1 cellular context compared by ENCODE assay signal in the genomic region with DNA sequence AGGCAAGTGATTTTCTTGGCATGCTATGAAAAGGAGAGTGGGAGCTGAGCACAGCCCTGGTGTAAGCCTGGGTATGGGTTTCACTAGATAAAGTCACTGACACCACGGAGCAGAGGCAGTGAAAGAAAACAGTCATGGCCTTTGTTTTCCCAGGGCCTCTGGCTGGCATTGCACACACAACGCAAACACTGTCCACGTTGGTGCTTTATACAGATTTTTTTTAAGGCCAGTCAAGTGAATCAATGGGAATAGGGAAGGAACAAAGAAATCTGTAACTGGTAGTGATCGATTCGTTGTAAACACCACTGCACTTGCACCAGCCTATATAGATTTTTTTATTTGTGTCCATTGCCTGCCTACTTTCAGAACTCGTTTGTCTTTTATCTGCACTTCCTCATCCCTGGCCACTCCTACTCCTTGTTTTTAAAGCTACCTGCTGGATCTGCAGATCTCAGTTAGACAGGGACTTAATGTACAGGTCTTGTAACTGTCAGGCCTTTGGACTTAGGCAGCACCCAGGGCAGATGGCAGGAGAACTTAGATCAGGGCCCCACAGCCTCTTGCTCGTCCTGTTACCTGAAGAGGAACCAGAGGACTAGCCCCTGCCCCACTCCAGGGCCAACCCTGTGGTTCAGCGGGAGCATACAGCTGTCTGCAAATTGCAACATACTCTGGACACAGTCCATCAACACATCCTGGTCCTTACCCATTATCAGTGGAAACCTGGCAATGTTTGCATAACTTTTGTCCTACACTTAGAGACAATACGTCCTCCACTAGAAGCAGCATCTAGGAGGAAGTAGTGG.
TF ChIP-seq lines count a peak whose summit lies in the region.

No MANE protein-coding gene starts in this region.

TF ChIP-seq in GM12878, 131 proteins besides CTCF, POLR2A, EP300 and RAD21 (continued from another document):
- TF ChIP-seq SPI1 (IDR thresholded peaks at IDR 0.05; ENCODE audit: borderline replicate concordance, insufficient read depth, low read depth, low read length) (peak; percentile 65), MEF2A (IDR thresholded peaks at IDR 0.05; ENCODE audit: insufficient read depth, low read depth, low read length) (no peak)
- TF ChIP-seq, protein P1, sequence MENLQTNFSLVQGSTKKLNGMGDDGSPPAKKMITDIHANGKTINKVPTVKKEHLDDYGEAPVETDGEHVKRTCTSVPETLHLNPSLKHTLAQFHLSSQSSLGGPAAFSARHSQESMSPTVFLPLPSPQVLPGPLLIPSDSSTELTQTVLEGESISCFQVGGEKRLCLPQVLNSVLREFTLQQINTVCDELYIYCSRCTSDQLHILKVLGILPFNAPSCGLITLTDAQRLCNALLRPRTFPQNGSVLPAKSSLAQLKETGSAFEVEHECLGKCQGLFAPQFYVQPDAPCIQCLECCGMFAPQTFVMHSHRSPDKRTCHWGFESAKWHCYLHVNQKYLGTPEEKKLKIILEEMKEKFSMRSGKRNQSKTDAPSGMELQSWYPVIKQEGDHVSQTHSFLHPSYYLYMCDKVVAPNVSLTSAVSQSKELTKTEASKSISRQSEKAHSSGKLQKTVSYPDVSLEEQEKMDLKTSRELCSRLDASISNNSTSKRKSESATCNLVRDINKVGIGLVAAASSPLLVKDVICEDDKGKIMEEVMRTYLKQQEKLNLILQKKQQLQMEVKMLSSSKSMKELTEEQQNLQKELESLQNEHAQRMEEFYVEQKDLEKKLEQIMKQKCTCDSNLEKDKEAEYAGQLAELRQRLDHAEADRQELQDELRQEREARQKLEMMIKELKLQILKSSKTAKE (IDR thresholded peaks at IDR 0.05; ENCODE audit: low read depth, poor library complexity, severe bottlenecking): no peak
